In the genomic region with DNA sequence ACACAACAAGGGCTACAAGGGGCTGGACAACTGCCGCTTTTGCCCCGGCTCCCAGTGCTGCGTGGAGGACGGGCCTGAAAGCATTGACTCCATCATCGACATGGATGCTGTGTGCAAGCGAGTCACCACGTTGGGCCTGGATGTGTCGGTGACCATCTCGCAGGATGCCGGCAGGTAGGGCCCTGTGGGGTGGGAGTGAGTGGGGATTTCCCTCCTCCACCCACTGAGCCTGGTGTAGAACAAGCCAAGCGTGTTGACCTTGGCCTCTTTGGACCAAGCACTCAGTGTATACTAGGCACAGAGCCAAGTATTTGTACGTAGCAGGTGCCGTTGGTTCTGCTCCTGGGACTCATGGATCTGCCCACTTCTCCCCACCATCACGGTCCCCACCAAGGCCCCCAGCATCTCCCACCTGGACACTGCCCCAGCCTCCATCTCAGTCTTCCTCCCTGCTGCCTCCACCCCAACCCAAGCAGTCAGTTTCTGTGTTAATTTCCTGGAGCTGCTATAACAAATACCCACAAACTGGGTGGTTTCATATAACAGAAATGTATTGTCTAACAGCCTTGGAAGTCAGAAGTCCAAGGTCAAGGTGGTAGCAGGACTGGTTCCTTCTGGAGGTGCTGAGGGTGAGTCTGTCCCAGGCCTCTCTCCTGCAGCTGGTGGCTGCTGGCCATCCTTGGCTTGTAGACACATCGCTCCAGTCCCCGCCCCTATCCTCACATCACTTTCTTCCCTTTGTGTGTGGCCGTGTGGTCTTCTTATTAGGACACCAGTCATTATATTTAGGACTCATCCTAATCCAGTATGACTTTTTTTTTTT, we compare ENCODE assay signal across 1 cellular context.
TF ChIP-seq lines count a peak whose summit lies in the region.

No MANE protein-coding gene starts in this region.

TF ChIP-seq in HepG2, 621 proteins besides CTCF, POLR2A, EP300 and RAD21 (continued from another document and continues in another):
- TF ChIP-seq ZBTB39 (CRISPR knock-in tag; IDR thresholded peaks at IDR 0.05) (no peak), GLI4 (CRISPR knock-in tag; IDR thresholded peaks at IDR 0.05; ENCODE audit: borderline replicate concordance) (no peak), ZMYM3 (CRISPR knock-in tag; IDR thresholded peaks at IDR 0.05) (no peak), MED8 (CRISPR knock-in tag; IDR thresholded peaks at IDR 0.05; ENCODE audit: insufficient replicate concordance) (no peak), MBD4 (IDR thresholded peaks at IDR 0.05; ENCODE audit: borderline replicate concordance, low read length) (no peak), PBX3 (CRISPR knock-in tag; IDR thresholded peaks at IDR 0.05; ENCODE audit: borderline replicate concordance) (no peak), ZSCAN22 (CRISPR knock-in tag; IDR thresholded peaks at IDR 0.05) (no peak), ZNF143 (CRISPR knock-in tag; IDR thresholded peaks at IDR 0.05) (no peak), POLR2G (IDR thresholded peaks at IDR 0.05; ENCODE audit: low read depth, low read length) (no peak), ATM (IDR thresholded peaks at IDR 0.05; ENCODE audit: borderline replicate concordance) (no peak), HNRNPLL (IDR thresholded peaks at IDR 0.05; ENCODE audit: low read depth, low read length, poor library complexity, severe bottlenecking) (peak; percentile 50), REXO4 (CRISPR knock-in tag; IDR thresholded peaks at IDR 0.05; ENCODE audit: borderline replicate concordance) (no peak), STAG1 (CRISPR knock-in tag; IDR thresholded peaks at IDR 0.05) (no peak), TBL1XR1 (IDR thresholded peaks at IDR 0.05; ENCODE audit: borderline replicate concordance, low read length, partially characterized antibody) (peak; percentile 13), ZNF34 (CRISPR knock-in tag; IDR thresholded peaks at IDR 0.05; ENCODE audit: borderline replicate concordance) (no peak), HNF1A (IDR thresholded peaks at IDR 0.05; ENCODE audit: low read depth) (no peak), HNF1A (CRISPR knock-in tag; IDR thresholded peaks at IDR 0.05; ENCODE audit: borderline replicate concordance) (no peak), SIX4 (CRISPR knock-in tag; IDR thresholded peaks at IDR 0.05) (no peak), RXRA (CRISPR knock-in tag; IDR thresholded peaks at IDR 0.05) (peak; percentile 55; the same call in 1 of the 2 replicates), KAT7 (CRISPR knock-in tag; IDR thresholded peaks at IDR 0.05; ENCODE audit: borderline replicate concordance) (no peak), HNRNPL (IDR thresholded peaks at IDR 0.05; ENCODE audit: low read depth, low read length) (no peak), REST (IDR thresholded peaks at IDR 0.05; ENCODE audit: borderline replicate concordance in 1 of 2, low read depth in 1 of 2, low read length in 2 of 2) (no peak), ZNF572 (CRISPR knock-in tag; IDR thresholded peaks at IDR 0.05) (peak; percentile 82; the same call in 1 of the 2 replicates), ZNF292 (CRISPR knock-in tag; IDR thresholded peaks at IDR 0.05; ENCODE audit: borderline replicate concordance, low read depth) (no peak), ZNF530 (CRISPR knock-in tag; IDR thresholded peaks at IDR 0.05; ENCODE audit: low read depth) (no peak), TRIM24 (CRISPR knock-in tag; IDR thresholded peaks at IDR 0.05) (no peak), ZNF10 (CRISPR knock-in tag; IDR thresholded peaks at IDR 0.05; ENCODE audit: borderline replicate concordance, low read depth) (no peak), ZNF792 (CRISPR knock-in tag; IDR thresholded peaks at IDR 0.05) (no peak), ZNF687 (CRISPR knock-in tag; IDR thresholded peaks at IDR 0.05) (peak; percentile 92), ZNF253 (CRISPR knock-in tag; IDR thresholded peaks at IDR 0.05; ENCODE audit: borderline replicate concordance) (no peak), NFIC (IDR thresholded peaks at IDR 0.05; ENCODE audit: low read length) (no peak; the same call in 1 of the 2 replicates), ZNF136 (CRISPR knock-in tag; IDR thresholded peaks at IDR 0.05; ENCODE audit: low read depth) (no peak), NR2C2 (CRISPR knock-in tag; IDR thresholded peaks at IDR 0.05; ENCODE audit: borderline replicate concordance) (no peak), ZNF891 (CRISPR knock-in tag; IDR thresholded peaks at IDR 0.05) (no peak), RARA (CRISPR knock-in tag; IDR thresholded peaks at IDR 0.05) (peak; percentile 75), SSRP1 (CRISPR knock-in tag; IDR thresholded peaks at IDR 0.05) (no peak), AHR (CRISPR knock-in tag; IDR thresholded peaks at IDR 0.05) (0 out of 2 replicates have a peak, but pooled peaks have one; percentile 32), HOXA3 (CRISPR knock-in tag; IDR thresholded peaks at IDR 0.05) (peak; percentile 77)
- TF ChIP-seq, protein P1, sequence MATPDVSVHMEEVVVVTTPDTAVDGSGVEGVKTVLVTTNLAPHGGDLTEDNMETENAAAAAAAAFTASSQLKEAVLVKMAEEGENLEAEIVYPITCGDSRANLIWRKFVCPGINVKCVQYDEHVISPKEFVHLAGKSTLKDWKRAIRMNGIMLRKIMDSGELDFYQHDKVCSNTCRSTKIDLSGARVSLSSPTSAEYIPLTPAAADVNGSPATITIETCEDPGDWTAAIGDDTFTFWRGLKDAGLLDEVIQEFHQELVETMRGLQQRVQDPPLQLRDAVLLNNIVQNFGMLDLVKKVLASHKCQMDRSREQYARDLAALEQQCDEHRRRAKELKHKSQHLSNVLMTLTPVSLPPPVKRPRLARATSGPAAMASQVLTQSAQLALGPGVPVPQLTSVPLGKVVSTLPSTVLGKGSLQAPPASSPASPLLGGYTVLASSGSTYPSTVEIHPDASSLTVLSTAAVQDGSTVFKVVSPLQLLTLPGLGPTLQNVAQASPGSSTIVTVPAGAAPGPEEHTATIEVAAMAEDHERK (CRISPR knock-in tag; IDR thresholded peaks at IDR 0.05; ENCODE audit: low read depth), result no peak
- TF ChIP-seq, protein P2, sequence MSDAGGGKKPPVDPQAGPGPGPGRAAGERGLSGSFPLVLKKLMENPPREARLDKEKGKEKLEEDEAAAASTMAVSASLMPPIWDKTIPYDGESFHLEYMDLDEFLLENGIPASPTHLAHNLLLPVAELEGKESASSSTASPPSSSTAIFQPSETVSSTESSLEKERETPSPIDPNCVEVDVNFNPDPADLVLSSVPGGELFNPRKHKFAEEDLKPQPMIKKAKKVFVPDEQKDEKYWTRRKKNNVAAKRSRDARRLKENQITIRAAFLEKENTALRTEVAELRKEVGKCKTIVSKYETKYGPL (CRISPR knock-in tag; IDR thresholded peaks at IDR 0.05), result no peak
- TF ChIP-seq, protein P3, sequence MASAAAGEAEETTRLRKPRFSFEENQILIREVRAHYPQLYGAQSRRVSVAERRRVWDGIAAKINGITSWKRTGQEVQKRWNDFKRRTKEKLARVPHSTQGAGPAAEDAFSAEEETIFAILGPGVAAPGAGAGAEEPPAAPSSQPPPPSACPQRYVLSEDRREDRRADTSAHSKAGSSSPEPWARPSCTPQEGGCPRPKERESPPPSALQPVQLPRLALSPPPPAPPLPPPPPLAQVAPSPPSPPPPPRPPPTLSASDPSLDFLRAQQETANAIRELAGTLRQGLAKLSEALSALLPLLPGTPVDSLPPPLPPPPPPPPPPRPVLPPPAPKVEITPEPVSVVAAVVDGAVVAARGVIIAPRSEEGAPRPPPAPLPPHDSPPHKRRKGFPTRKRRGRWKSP (CRISPR knock-in tag; IDR thresholded peaks at IDR 0.05), result no peak
